ENCODE assay signal across 33 cellular contexts in the genomic region with DNA sequence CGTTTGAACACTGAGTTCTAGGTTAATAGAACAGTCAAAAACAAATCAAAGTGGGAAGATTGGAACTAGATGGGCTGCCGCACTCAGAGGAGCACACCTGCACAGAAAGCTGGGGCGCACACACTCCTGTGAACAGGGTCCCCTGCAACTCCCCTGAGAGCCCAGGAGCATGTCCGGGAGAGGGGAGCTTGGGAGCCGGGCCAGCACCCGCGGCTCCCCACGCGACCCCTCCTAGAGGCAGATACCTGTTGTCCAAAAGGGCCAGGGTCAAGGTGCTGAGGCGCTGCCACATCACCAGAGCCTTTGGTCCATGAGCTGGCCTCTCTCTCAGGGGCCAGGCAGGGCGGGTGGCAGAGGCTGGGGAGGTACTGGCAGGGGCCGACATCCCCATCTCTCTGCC. TPM values are rescaled to one million over a fixed set of nuclear protein-coding genes. Genes with fewer than 3 reads are reported as not detected.
DNase-seq lines count a peak whose midpoint lies in the region; ATAC-seq lines count a peak whose summit lies in the region.
"Had no signal": no experiment of that assay in that cellular context is flagged by ENCODE, and none has a peak within 500 bp of the region (broad histone marks: within the 10 kb centered on the region; RNA-seq: fewer than 3 reads in every experiment).

No MANE protein-coding gene starts in this region.

- H3K9me3 ChIP-seq in mucosa of stomach (ENCODE audit: control insufficient read depth, low read length), result no peaks in the 10 kb centered on the region
- H3K9me3 ChIP-seq: A549, Caco-2 had no signal

- peaks cover 11% of the 10 kb centered on the region for H3K27me3 ChIP-seq in mucosa of stomach (ENCODE audit: control insufficient read depth, insufficient read depth, low read length)
- H3K27me3 ChIP-seq: BLaER1 had no signal

- no peak overlapping the region for H3K4me3 Mint-ChIP-seq in activated T-helper 17 cell treated with anti-CD3 and anti-CD28 coated beads, Interleukin-2, amount 50 U/mL, for 72 hours
- H3K4me3 Mint-ChIP-seq: B cell; CD14-positive monocyte; CD4-positive, alpha-beta T cell; CD4-positive, CD25-positive, alpha-beta regulatory T cell; CD8-positive, alpha-beta memory T cell; CD8-positive, alpha-beta T cell had no signal

- peaks cover 47% of the 10 kb centered on the region for H3K36me3 Mint-ChIP-seq in activated T-helper 17 cell treated with anti-CD3 and anti-CD28 coated beads, Interleukin-2, amount 50 U/mL, for 72 hours (ENCODE audit: low read depth)

- peak overlapping the region; percentile 9 for H3K9ac ChIP-seq in mucosa of stomach (ENCODE audit: low read length)
- H3K9ac ChIP-seq: BLaER1; BLaER1 treated with 17β-estradiol and CSF1 and Interleukin-3, amounts not matched to agents 10 nM and 100 nM had no signal

- H3K27me3 Mint-ChIP-seq in activated T-helper 17 cell treated with anti-CD3 and anti-CD28 coated beads, Interleukin-2, amount 50 U/mL, for 72 hours, result peaks cover 4% of the 10 kb centered on the region

- H3K27ac Mint-ChIP-seq in activated T-helper 17 cell treated with anti-CD3 and anti-CD28 coated beads, Interleukin-2, amount 50 U/mL, for 72 hours, result no peak overlapping the region
- H3K27ac Mint-ChIP-seq: B cell; CD4-positive, alpha-beta memory T cell; CD4-positive, alpha-beta T cell; CD4-positive, CD25-positive, alpha-beta regulatory T cell; CD8-positive, alpha-beta memory T cell; CD8-positive, alpha-beta T cell had no signal

- DNase-seq in caudate nucleus (lab: John Stamatoyannopoulos, UW), result no peak
- DNase-seq in activated CD4-positive, alpha-beta T cell treated with anti-CD3 and anti-CD28 coated beads, Interleukin-2, amount 50 U/mL, for 4 hours, result no peak
- DNase-seq: 8988T; ACHN; AML-193; BE2C; C1 segment of cervical spinal cord; Caco-2; Calu3; CD4-positive, alpha-beta memory T cell; CD4-positive, alpha-beta T cell; CD4-positive, CD25-positive, alpha-beta regulatory T cell; CD8-positive, alpha-beta memory T cell; CD8-positive, alpha-beta T cell; COR-L47; DMS 273 treated with DMSO at 0.1 percent for 48 hours; DMS153; DMS53; DMS79; DMS79 treated with DMSO at 0.1 percent for 48 hours; DND-41; EL had no signal

- H3K4me3 ChIP-seq in mucosa of stomach (ENCODE audit: low read length), result no peak overlapping the region
- H3K4me3 ChIP-seq: A549; BLaER1; BLaER1 treated with 17β-estradiol and CSF1 and Interleukin-3, amounts not matched to agents 10 nM and 100 nM had no signal

- ATAC-seq in activated T-helper 17 cell treated with anti-CD3 and anti-CD28 coated beads, Interleukin-2, amount 50 U/mL, for 72 hours (replicated peaks), result no peak
- ATAC-seq: A549; CD8-positive, alpha-beta T cell had no signal

- H3K9me3 Mint-ChIP-seq in activated T-helper 17 cell treated with anti-CD3 and anti-CD28 coated beads, Interleukin-2, amount 50 U/mL, for 72 hours, result no peaks in the 10 kb centered on the region
- H3K9me3 Mint-ChIP-seq: CD4-positive, alpha-beta T cell; CD8-positive, alpha-beta T cell had no signal

- no peaks in the 10 kb centered on the region for H3K4me1 Mint-ChIP-seq in activated T-helper 17 cell treated with anti-CD3 and anti-CD28 coated beads, Interleukin-2, amount 50 U/mL, for 72 hours

- peak overlapping the region; percentile 26 for H3K27ac ChIP-seq in caudate nucleus (ENCODE audit: low read depth, low read length)
- H3K27ac ChIP-seq: 22Rv1; A549; BLaER1; BLaER1 treated with 17β-estradiol and CSF1 and Interleukin-3, amounts not matched to agents 10 nM and 100 nM; C4-2B had no signal

- H3K36me3 ChIP-seq in mucosa of stomach (ENCODE audit: control insufficient read depth, insufficient read depth, low read length), result peaks cover 15% of the 10 kb centered on the region
- H3K36me3 ChIP-seq: BE2C had no signal

- H3K4me1 ChIP-seq in mucosa of stomach (ENCODE audit: control insufficient read depth, insufficient read depth, low read length), result peaks cover 26% of the 10 kb centered on the region
- H3K4me1 ChIP-seq: BE2C, Caco-2 had no signal

RNA-seq across cellular contexts. Expression of gene NKX6-2, which starts 5.6 kb away (rescaled TPM):
- not detected for total RNA-seq in activated T-helper 17 cell treated with anti-CD3 and anti-CD28 coated beads, Interleukin-2, amount 50 U/mL, for 72 hours
- total RNA-seq: A172; A673; B cell; Caco-2; Calu3; CD4-positive, alpha-beta memory T cell; CD4-positive, alpha-beta T cell; CD4-positive, CD25-positive, alpha-beta regulatory T cell; CD8-positive, alpha-beta memory T cell; CD8-positive, alpha-beta T cell had no signal
